In genomic region chr2:25698752-25699151, GRCh38 we compare ENCODE assay signal across 1 cellular context.
TF ChIP-seq lines count a peak whose summit lies in the region.

No MANE protein-coding gene starts in this region.

TF ChIP-seq in IMR-90, 13 proteins besides CTCF, POLR2A, EP300 and RAD21:
- no peak for TF ChIP-seq SMC3 (IDR thresholded peaks at IDR 0.05; ENCODE audit: low read depth, low read length)
- TF ChIP-seq BHLHE40 (IDR thresholded peaks at IDR 0.05; ENCODE audit: low read depth, low read length) = no peak
- no peak for TF ChIP-seq FOS (IDR thresholded peaks at IDR 0.05; ENCODE audit: low read depth, low read length)
- TF ChIP-seq CEBPB (IDR thresholded peaks at IDR 0.05; ENCODE audit: low read depth, low read length) = no peak
- no peak for TF ChIP-seq CHD1 (IDR thresholded peaks at IDR 0.05; ENCODE audit: low read depth, low read length)
- no peak for TF ChIP-seq USF2 (IDR thresholded peaks at IDR 0.05; ENCODE audit: low read depth, low read length)
- no peak for TF ChIP-seq MXI1 (IDR thresholded peaks at IDR 0.05; ENCODE audit: borderline replicate concordance, low read depth, low read length)
- TF ChIP-seq NFE2L2 (IDR thresholded peaks at IDR 0.05; ENCODE audit: low read depth, low read length) = no peak
- TF ChIP-seq, protein P1, sequence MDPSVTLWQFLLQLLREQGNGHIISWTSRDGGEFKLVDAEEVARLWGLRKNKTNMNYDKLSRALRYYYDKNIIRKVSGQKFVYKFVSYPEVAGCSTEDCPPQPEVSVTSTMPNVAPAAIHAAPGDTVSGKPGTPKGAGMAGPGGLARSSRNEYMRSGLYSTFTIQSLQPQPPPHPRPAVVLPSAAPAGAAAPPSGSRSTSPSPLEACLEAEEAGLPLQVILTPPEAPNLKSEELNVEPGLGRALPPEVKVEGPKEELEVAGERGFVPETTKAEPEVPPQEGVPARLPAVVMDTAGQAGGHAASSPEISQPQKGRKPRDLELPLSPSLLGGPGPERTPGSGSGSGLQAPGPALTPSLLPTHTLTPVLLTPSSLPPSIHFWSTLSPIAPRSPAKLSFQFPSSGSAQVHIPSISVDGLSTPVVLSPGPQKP (IDR thresholded peaks at IDR 0.05; ENCODE audit: borderline replicate concordance, low read depth, low read length) = no peak
- TF ChIP-seq RFX5 (IDR thresholded peaks at IDR 0.05; ENCODE audit: low read depth, low read length) = no peak
- TF ChIP-seq MAFK (IDR thresholded peaks at IDR 0.05; ENCODE audit: low read depth, low read length) = no peak
- TF ChIP-seq MAZ (IDR thresholded peaks at IDR 0.05; ENCODE audit: borderline replicate concordance, low read depth, low read length) = no peak
- TF ChIP-seq RCOR1 (IDR thresholded peaks at IDR 0.05; ENCODE audit: insufficient replicate concordance, low read length) = no peak
